2 cellular contexts compared by ENCODE assay signal in genomic region chr7:1954366-1955004, GRCh38.
TF ChIP-seq lines count a peak whose summit lies in the region.

No MANE protein-coding gene starts in this region.

TF ChIP-seq in SK-N-SH treated with all-trans-retinoic acid at 6 μM for 48 hours, 23 proteins besides CTCF, POLR2A, EP300 and RAD21 (continued from another document):
- TF ChIP-seq TSHZ2 (CRISPR knock-in tag; IDR thresholded peaks at IDR 0.05) (no peak), ZC3H10 (CRISPR knock-in tag; IDR thresholded peaks at IDR 0.05) (no peak), ISL1 (CRISPR knock-in tag; IDR thresholded peaks at IDR 0.05) (no peak), TOX (CRISPR knock-in tag; IDR thresholded peaks at IDR 0.05; ENCODE audit: borderline replicate concordance) (no peak)

TF ChIP-seq in SK-N-SH, 30 proteins besides CTCF, POLR2A, EP300 and RAD21 (continued from another document):
- TF ChIP-seq MAX (IDR thresholded peaks at IDR 0.05; ENCODE audit: low read depth) (no peak), USF2 (IDR thresholded peaks at IDR 0.05; ENCODE audit: borderline replicate concordance, low read depth, low read length) (no peak), FOXM1 (IDR thresholded peaks at IDR 0.05; ENCODE audit: low read depth) (no peak), YY1 (IDR thresholded peaks at IDR 0.05; ENCODE audit: low read depth) (no peak), TEAD4 (IDR thresholded peaks at IDR 0.05; ENCODE audit: borderline replicate concordance, insufficient read depth) (no peak), ZBTB33 (IDR thresholded peaks at IDR 0.05; ENCODE audit: borderline replicate concordance, low read depth) (no peak), IRF3 (IDR thresholded peaks at IDR 0.05; ENCODE audit: low read depth, low read length) (no peak), MEF2A (IDR thresholded peaks at IDR 0.05; ENCODE audit: borderline replicate concordance, low read depth) (no peak), TAF1 (IDR thresholded peaks at IDR 0.05; ENCODE audit: borderline replicate concordance, low read depth, low read length) (no peak)
